In genomic region chr10:79123547-79123963, GRCh38 we compare ENCODE assay signal across 1 cellular context.
TF ChIP-seq lines count a peak whose summit lies in the region.

No MANE protein-coding gene starts in this region.

TF ChIP-seq in H1, 55 proteins besides CTCF, POLR2A, EP300 and RAD21:
- TF ChIP-seq JUN (IDR thresholded peaks at IDR 0.05; ENCODE audit: low read depth, low read length): no peak
- TF ChIP-seq MAFK (IDR thresholded peaks at IDR 0.05; ENCODE audit: low read depth, low read length): no peak
- TF ChIP-seq BACH1 (IDR thresholded peaks at IDR 0.05; ENCODE audit: low read length): no peak
- no peak for TF ChIP-seq TCF12 (IDR thresholded peaks at IDR 0.05; ENCODE audit: low read depth, low read length)
- TF ChIP-seq ASH2L (IDR thresholded peaks at IDR 0.05; ENCODE audit: low read length): no peak
- TF ChIP-seq E2F6 (IDR thresholded peaks at IDR 0.05): no peak
- TF ChIP-seq CEBPB (IDR thresholded peaks at IDR 0.05; ENCODE audit: low read depth, low read length): no peak
- TF ChIP-seq JUND (IDR thresholded peaks at IDR 0.05; ENCODE audit: low read length): no peak
- no peak for TF ChIP-seq KDM1A (IDR thresholded peaks at IDR 0.05; ENCODE audit: borderline replicate concordance, low read length)
- no peak for TF ChIP-seq SP4 (IDR thresholded peaks at IDR 0.05; ENCODE audit: low read length)
- TF ChIP-seq KDM5A (IDR thresholded peaks at IDR 0.05; ENCODE audit: low read length): no peak
